In genomic region chr5:175460560-175460959, GRCh38 we compare ENCODE assay signal across 7 cellular contexts. TPM values are rescaled to one million over a fixed set of nuclear protein-coding genes. Genes with fewer than 3 reads are reported as not detected.
"Had no signal": no experiment of that assay in that cellular context is flagged by ENCODE, and none has a peak within 500 bp of the region (broad histone marks: within the 10 kb centered on the region; RNA-seq: fewer than 3 reads in every experiment).

No MANE protein-coding gene starts in this region.

- H3K9me3 ChIP-seq: HAP-1 had no signal

- H3K4me1 ChIP-seq: HAP-1 had no signal

- H3K36me3 ChIP-seq: HAP-1 had no signal

- H3K4me3 ChIP-seq: GM23248, HAP-1, K562 had no signal

- DNase-seq: GOT3, H7 had no signal

RNA-seq across cellular contexts. Expression of gene DRD1, which starts 16.6 kb away (rescaled TPM):
- total RNA-seq: GM23248, HFFc6, HT-29, K562 had no signal
- polyA plus RNA-seq: GM23248, K562 had no signal
